In the genomic region with DNA sequence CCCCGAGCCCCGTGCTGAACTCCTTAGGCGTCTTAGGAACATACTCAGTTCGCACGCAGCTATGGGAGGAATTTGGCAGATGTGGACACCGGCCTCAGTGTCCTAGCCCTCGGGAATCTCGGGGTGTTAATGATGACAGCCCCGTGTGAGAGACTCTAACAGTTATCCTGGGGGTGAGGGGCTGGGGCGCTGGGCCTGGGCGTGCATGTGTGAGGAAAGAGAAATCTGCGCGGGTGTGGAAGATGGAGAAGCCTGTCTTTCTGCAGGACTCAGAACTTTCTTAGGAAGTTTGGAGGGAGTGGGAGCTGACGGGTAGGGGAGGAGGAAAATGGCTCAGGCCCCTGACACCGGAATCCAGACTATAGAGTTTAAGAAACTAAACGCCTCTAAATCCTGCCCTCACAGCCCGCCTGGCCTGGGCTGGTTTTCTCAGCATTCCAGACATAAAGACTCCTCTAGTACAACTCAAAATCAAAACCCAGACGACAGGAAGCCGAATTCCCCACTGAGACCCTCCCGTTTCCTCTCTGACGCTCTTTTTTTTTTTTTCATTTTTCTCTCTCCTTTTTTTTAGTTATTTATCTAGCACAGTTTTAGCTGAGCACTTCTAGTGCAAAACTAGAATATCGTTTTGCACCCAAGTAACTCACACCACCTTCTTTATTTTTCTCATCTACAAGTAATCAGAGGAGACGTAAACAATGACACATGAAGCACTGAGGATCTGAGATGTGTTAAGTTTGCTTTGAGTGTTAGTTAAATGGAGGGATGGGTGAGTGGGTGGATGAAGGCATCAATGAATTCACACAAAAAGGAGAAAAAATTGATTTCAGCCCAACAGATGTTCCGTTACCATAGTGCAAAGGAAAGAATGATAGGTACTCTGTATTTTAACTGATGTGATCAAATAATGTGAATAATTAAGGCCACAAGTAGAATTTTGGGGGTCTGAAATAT, we compare ENCODE assay signal across 9 cellular contexts. TPM values are rescaled to one million over a fixed set of nuclear protein-coding genes. Genes with fewer than 3 reads are reported as not detected.
DNase-seq lines count a peak whose midpoint lies in the region; ATAC-seq and TF ChIP-seq lines count a peak whose summit lies in the region.
"Had no signal": no experiment of that assay in that cellular context is flagged by ENCODE, and none has a peak within 500 bp of the region (broad histone marks: within the 10 kb centered on the region; RNA-seq: fewer than 3 reads in every experiment).

No MANE protein-coding gene starts in this region.

- intact Hi-C loops in activated CD4-positive, alpha-beta T cell treated with anti-CD3 and anti-CD28 coated beads, Interleukin-2, amount 10 ng/mL, durations not matched to agents 24 days and 14 days (cut with micrococcal nuclease): no loop called here
- intact Hi-C loops in lower lobe of right lung (cut with DNase I): no loop called here

- peak overlapping the region; percentile 81 for H3K27ac ChIP-seq in lower lobe of right lung

- peaks cover 49% of the 10 kb centered on the region for H3K27me3 Mint-ChIP-seq in activated CD4-positive, alpha-beta T cell treated with anti-CD3 and anti-CD28 coated beads, Interleukin-2, amount 10 ng/mL, durations not matched to agents 24 days and 14 days
- no peaks in the 10 kb centered on the region for H3K27me3 Mint-ChIP-seq in chondrocyte (ENCODE audit: low read depth)
- peaks cover 9% of the 10 kb centered on the region for H3K27me3 Mint-ChIP-seq in type B pancreatic cell

- no peaks in the 10 kb centered on the region for H3K36me3 Mint-ChIP-seq in activated CD4-positive, alpha-beta T cell treated with anti-CD3 and anti-CD28 coated beads, Interleukin-2, amount 10 ng/mL, durations not matched to agents 24 days and 14 days (ENCODE audit: low read depth)
- no peaks in the 10 kb centered on the region for H3K36me3 Mint-ChIP-seq in chondrocyte (ENCODE audit: low read depth)
- H3K36me3 Mint-ChIP-seq in type B pancreatic cell: peaks cover 5% of the 10 kb centered on the region

- no peaks in the 10 kb centered on the region for H3K27me3 ChIP-seq in lower lobe of right lung (ENCODE audit: low read depth)

- no peaks in the 10 kb centered on the region for H3K9me3 ChIP-seq in lower lobe of right lung

- no peak for ATAC-seq in lower lobe of right lung

- H3K4me3 ChIP-seq in lower lobe of right lung: peak overlapping the region; percentile 68

- H3K4me3 Mint-ChIP-seq in activated CD4-positive, alpha-beta T cell treated with anti-CD3 and anti-CD28 coated beads, Interleukin-2, amount 10 ng/mL, durations not matched to agents 24 days and 14 days: peak overlapping the region; percentile 43
- peak overlapping the region; percentile 70 for H3K4me3 Mint-ChIP-seq in chondrocyte (ENCODE audit: unreplicated experiment)
- H3K4me3 Mint-ChIP-seq in type B pancreatic cell: peak overlapping the region; percentile 88

- peaks cover 6% of the 10 kb centered on the region for H3K4me1 ChIP-seq in lower lobe of right lung

- peaks cover 5% of the 10 kb centered on the region for H3K9me3 Mint-ChIP-seq in activated CD4-positive, alpha-beta T cell treated with anti-CD3 and anti-CD28 coated beads, Interleukin-2, amount 10 ng/mL, durations not matched to agents 24 days and 14 days
- no peaks in the 10 kb centered on the region for H3K9me3 Mint-ChIP-seq in chondrocyte (ENCODE audit: low read depth)
- H3K9me3 Mint-ChIP-seq in type B pancreatic cell: no peaks in the 10 kb centered on the region

- TF ChIP-seq CTCF in chondrocyte (IDR thresholded peaks at IDR 0.05): no peak
- no peak for TF ChIP-seq CTCF in lower lobe of right lung (IDR thresholded peaks at IDR 0.05)
- no peak for TF ChIP-seq CTCF in type B pancreatic cell (conservative IDR thresholded peaks at IDR 0.05)

- peak overlapping the region; percentile 14 for H3K27ac Mint-ChIP-seq in activated CD4-positive, alpha-beta T cell treated with anti-CD3 and anti-CD28 coated beads, Interleukin-2, amount 10 ng/mL, durations not matched to agents 24 days and 14 days
- H3K27ac Mint-ChIP-seq in chondrocyte (ENCODE audit: unreplicated experiment) (peak overlapping the region; percentile 97), type B pancreatic cell (peak overlapping the region; percentile 67)

- H3K4me1 Mint-ChIP-seq in activated CD4-positive, alpha-beta T cell treated with anti-CD3 and anti-CD28 coated beads, Interleukin-2, amount 10 ng/mL, durations not matched to agents 24 days and 14 days: peaks cover 26% of the 10 kb centered on the region
- H3K4me1 Mint-ChIP-seq in chondrocyte (ENCODE audit: low read depth) (peaks cover 53% of the 10 kb centered on the region), type B pancreatic cell (ENCODE audit: unreplicated experiment) (peaks cover 32% of the 10 kb centered on the region)

- no peak for DNase-seq in activated CD4-positive, alpha-beta T cell treated with anti-CD3 and anti-CD28 coated beads, Interleukin-2, amount 10 ng/mL, durations not matched to agents 24 days and 14 days
- no peak for DNase-seq in activated CD4-positive, alpha-beta T cell treated with anti-CD3 and anti-CD28 coated beads, Interleukin-2, amount 50 U/mL, for 4 hours
- DNase-seq in chondrocyte (ENCODE audit: low spot score): no peak
- DNase-seq in lower lobe of right lung: no peak
- no peak for DNase-seq in type B pancreatic cell (ENCODE audit: extremely low spot score, unreplicated experiment)
- DNase-seq in Ammon's horn (ENCODE audit: low spot score): no peak
- DNase-seq in NCI-H2029 treated with DMSO at 0.1 percent for 48 hours (lab: John Stamatoyannopoulos, UW): no peak
- no peak for DNase-seq in SK-N-DZ (ENCODE audit: low spot score)

- no peaks in the 10 kb centered on the region for H3K36me3 ChIP-seq in lower lobe of right lung

RNA-seq across cellular contexts. Expression of a gene that starts 1.2 kb away (rescaled TPM):
- 0.26 and 0.73 TPM in 2 replicates for total RNA-seq in activated CD4-positive, alpha-beta T cell treated with anti-CD3 and anti-CD28 coated beads, Interleukin-2, amount 10 ng/mL, durations not matched to agents 24 days and 14 days
- 1.6 to 8.5 TPM (median 8.2 TPM) in 3 replicates for total RNA-seq in chondrocyte
- 6.1 TPM for total RNA-seq in lower lobe of right lung
- 9.4 and 10.0 TPM in 2 replicates for total RNA-seq in type B pancreatic cell (ENCODE audit: low replicate concordance)
- not detected in 2 replicates for polyA plus RNA-seq in SK-N-DZ (2014; cell fraction: cytosol; rRNA removed)
- not detected in 2 replicates for polyA plus RNA-seq in SK-N-DZ (2014; cell fraction: nucleus; rRNA removed)
- total RNA-seq: LHCN-M2 had no signal

RNA-seq across cellular contexts. Expression of a gene that starts 29.7 kb away (rescaled TPM):
- 0.19 and 0.43 TPM in 2 replicates for total RNA-seq in activated CD4-positive, alpha-beta T cell treated with anti-CD3 and anti-CD28 coated beads, Interleukin-2, amount 10 ng/mL, durations not matched to agents 24 days and 14 days
- total RNA-seq in chondrocyte (0.31 to 1.8 TPM (median 1.7 TPM) in 3 replicates), lower lobe of right lung (1.9 TPM), type B pancreatic cell (ENCODE audit: low replicate concordance) (2.3 and 2.8 TPM in 2 replicates)
- polyA plus RNA-seq in SK-N-DZ (2014; cell fraction: cytosol; rRNA removed): not detected in 2 replicates
- polyA plus RNA-seq in SK-N-DZ (2014; cell fraction: nucleus; rRNA removed): not detected in 2 replicates

Comparison
In these comparisons a context has a peak if more than half of its experiments do, and no peak if none do; other contexts are left out.
1. H3K27ac Mint-ChIP-seq: peak in every context shown above with its lines; median percentile 97 in chondrocyte; 67 in type B pancreatic cell; 14 in activated CD4-positive, alpha-beta T cell treated with anti-CD3 and anti-CD28 coated beads, Interleukin-2, amount 10 ng/mL, durations not matched to agents 24 days and 14 days.